20 cellular contexts compared by ENCODE assay signal in the genomic region with DNA sequence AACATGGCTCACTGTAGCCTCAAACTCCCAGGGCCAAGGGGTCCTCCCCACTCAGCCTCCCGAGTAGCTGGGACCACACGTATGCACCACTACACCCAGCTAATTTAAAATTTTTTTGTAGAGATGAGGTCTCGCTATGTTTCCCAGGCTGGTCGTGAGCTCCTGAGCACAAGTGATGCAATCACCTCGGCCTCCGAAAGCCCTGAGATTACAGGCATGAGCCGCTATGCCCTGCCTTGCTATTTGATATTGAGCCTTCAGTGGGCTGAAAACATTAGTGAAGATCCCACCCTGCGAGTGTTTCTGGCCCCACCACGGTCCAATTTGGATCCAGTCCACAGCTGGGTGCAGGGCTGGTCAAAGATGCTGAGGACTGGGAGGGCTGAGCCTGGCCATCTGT.
DNase-seq lines count a peak whose midpoint lies in the region; ATAC-seq, FAIRE-seq and TF ChIP-seq lines count a peak whose summit lies in the region.
"Had no signal": no experiment of that assay in that cellular context is flagged by ENCODE, and none has a peak within 500 bp of the region (broad histone marks: within the 10 kb centered on the region; RNA-seq: fewer than 3 reads in every experiment).

No MANE protein-coding gene starts in this region.

- H3K4me1 Mint-ChIP-seq in GM23338, result no peaks in the 10 kb centered on the region
- peaks cover 5% of the 10 kb centered on the region for H3K4me1 Mint-ChIP-seq in chondrocyte (ENCODE audit: low read depth)
- H3K4me1 Mint-ChIP-seq: CD14-positive monocyte had no signal

- FAIRE-seq in frontal cortex (lab: Jason Lieb, UNC), result no peak
- FAIRE-seq: A204.1, GM12892, GM18507, H54 had no signal

- DNase-seq in GM23338 (ENCODE audit: low spot score) (no peak), SK-N-MC (ENCODE audit: low read depth, low spot score) (no peak), chondrocyte (ENCODE audit: low spot score) (peak; percentile 40), frontal cortex (ENCODE audit: low spot score in 2 of 2) (no peak), lower lobe of right lung (no peak)
- no peak for DNase-seq in stimulated activated naive CD4-positive, alpha-beta T cell (lab: John Stamatoyannopoulos, UW)
- DNase-seq: AML-193; CD4-positive, alpha-beta memory T cell; DMS153; DMS79; GDM1; GM23248; HCEC 1CT had no signal

- no peaks in the 10 kb centered on the region for H3F3A ChIP-seq in GM23338 (replicated peaks; ENCODE audit: low read depth)

- no peaks in the 10 kb centered on the region for H3K27me3 ChIP-seq in GM23338 (ENCODE audit: insufficient read depth)
- H3K27me3 ChIP-seq in lower lobe of right lung (ENCODE audit: low read depth), result no peaks in the 10 kb centered on the region
- H3K27me3 ChIP-seq: BLaER1 had no signal

- no peaks in the 10 kb centered on the region for H3K79me2 ChIP-seq in GM23338 (replicated peaks; ENCODE audit: insufficient read depth)

- no peaks in the 10 kb centered on the region for H3K4me1 ChIP-seq in GM23338 (ENCODE audit: insufficient read depth)
- H3K4me1 ChIP-seq in lower lobe of right lung, result peaks cover 7% of the 10 kb centered on the region

- no peaks in the 10 kb centered on the region for H4K20me1 ChIP-seq in GM23338 (replicated peaks; ENCODE audit: insufficient read depth)
- H4K20me1 ChIP-seq: BLaER1 had no signal

- no peak overlapping the region for H3K4me3 ChIP-seq in GM23338
- no peak overlapping the region for H3K4me3 ChIP-seq in SK-N-MC
- H3K4me3 ChIP-seq in lower lobe of right lung, result no peak overlapping the region
- H3K4me3 ChIP-seq: BLaER1, GM23248 had no signal

- H3K9me3 ChIP-seq in SK-N-MC (ENCODE audit: low read depth, low read length) (no peaks in the 10 kb centered on the region), lower lobe of right lung (no peaks in the 10 kb centered on the region)
- H3K9me3 ChIP-seq: BLaER1 had no signal

- no peaks in the 10 kb centered on the region for H3K9me2 ChIP-seq in GM23338 (ENCODE audit: insufficient read depth)

- H3K27ac Mint-ChIP-seq in GM23338 (peak overlapping the region; percentile 74), chondrocyte (ENCODE audit: unreplicated experiment) (no peak overlapping the region)
- H3K27ac Mint-ChIP-seq: CD14-positive monocyte had no signal

- no peaks in the 10 kb centered on the region for H3K36me3 ChIP-seq in GM23338 (ENCODE audit: insufficient read depth)
- peaks cover 24% of the 10 kb centered on the region; the same call in 1 of the 2 replicates for H3K36me3 ChIP-seq in SK-N-MC (ENCODE audit: insufficient read depth, low read length)
- H3K36me3 ChIP-seq in lower lobe of right lung, result no peaks in the 10 kb centered on the region
- H3K36me3 ChIP-seq: BLaER1 had no signal

- H3K27me3 Mint-ChIP-seq in GM23338 (ENCODE audit: insufficient read depth, low read depth, poor library complexity) (peaks cover 6% of the 10 kb centered on the region), chondrocyte (ENCODE audit: low read depth) (peaks cover 5% of the 10 kb centered on the region)

- H3K36me3 Mint-ChIP-seq in GM23338 (ENCODE audit: low read depth) (no peaks in the 10 kb centered on the region), chondrocyte (ENCODE audit: low read depth) (no peaks in the 10 kb centered on the region)
- H3K36me3 Mint-ChIP-seq: CD14-positive monocyte; CD4-positive, alpha-beta memory T cell had no signal

- H3K4me3 Mint-ChIP-seq in GM23338, result no peak overlapping the region; the same call in 2 of the 3 replicates
- no peak overlapping the region for H3K4me3 Mint-ChIP-seq in chondrocyte (ENCODE audit: unreplicated experiment)
- H3K4me3 Mint-ChIP-seq: CD14-positive monocyte; CD4-positive, alpha-beta memory T cell had no signal

- H3K27ac ChIP-seq in GM23338 (ENCODE audit: low read depth), result no peak overlapping the region
- peak overlapping the region; percentile 57; the same call in 1 of the 2 replicates for H3K27ac ChIP-seq in SK-N-MC
- no peak overlapping the region for H3K27ac ChIP-seq in lower lobe of right lung
- H3K27ac ChIP-seq: BLaER1, GM23248, HL-60 had no signal

- H3K9me3 Mint-ChIP-seq in GM23338, result no peaks in the 10 kb centered on the region
- H3K9me3 Mint-ChIP-seq in chondrocyte (ENCODE audit: low read depth), result no peaks in the 10 kb centered on the region
- H3K9me3 Mint-ChIP-seq: CD14-positive monocyte; CD4-positive, alpha-beta memory T cell had no signal

- H2AFZ ChIP-seq in GM23338, result no peak overlapping the region
- H2AFZ ChIP-seq: GM23248 had no signal

- TF ChIP-seq CTCF in GM23338 (conservative IDR thresholded peaks at IDR 0.05; ENCODE audit: low read depth in 2 of 2) (no peak), chondrocyte (IDR thresholded peaks at IDR 0.05) (no peak), lower lobe of right lung (IDR thresholded peaks at IDR 0.05) (no peak)

- no peak overlapping the region for H3K9ac ChIP-seq in SK-N-MC (ENCODE audit: insufficient read length)
- H3K9ac ChIP-seq: BLaER1, GM23248 had no signal

- ATAC-seq in GM23338 (no peak), lower lobe of right lung (no peak)

- H3K4me2 ChIP-seq in GM23338, result no peak overlapping the region
- H3K4me2 ChIP-seq: BLaER1 had no signal

- intact Hi-C loops in lower lobe of right lung (cut with DNase I), result no loop called here

TF ChIP-seq in GM23338, 12 proteins besides CTCF, POLR2A, EP300 and RAD21 (continues in another document):
- TF ChIP-seq STAT1 (IDR thresholded peaks at IDR 0.05; ENCODE audit: unreplicated experiment) (no peak), ZNF114 (CRISPR knock-in tag; IDR thresholded peaks at IDR 0.05) (no peak)
- TF ChIP-seq, protein P1, sequence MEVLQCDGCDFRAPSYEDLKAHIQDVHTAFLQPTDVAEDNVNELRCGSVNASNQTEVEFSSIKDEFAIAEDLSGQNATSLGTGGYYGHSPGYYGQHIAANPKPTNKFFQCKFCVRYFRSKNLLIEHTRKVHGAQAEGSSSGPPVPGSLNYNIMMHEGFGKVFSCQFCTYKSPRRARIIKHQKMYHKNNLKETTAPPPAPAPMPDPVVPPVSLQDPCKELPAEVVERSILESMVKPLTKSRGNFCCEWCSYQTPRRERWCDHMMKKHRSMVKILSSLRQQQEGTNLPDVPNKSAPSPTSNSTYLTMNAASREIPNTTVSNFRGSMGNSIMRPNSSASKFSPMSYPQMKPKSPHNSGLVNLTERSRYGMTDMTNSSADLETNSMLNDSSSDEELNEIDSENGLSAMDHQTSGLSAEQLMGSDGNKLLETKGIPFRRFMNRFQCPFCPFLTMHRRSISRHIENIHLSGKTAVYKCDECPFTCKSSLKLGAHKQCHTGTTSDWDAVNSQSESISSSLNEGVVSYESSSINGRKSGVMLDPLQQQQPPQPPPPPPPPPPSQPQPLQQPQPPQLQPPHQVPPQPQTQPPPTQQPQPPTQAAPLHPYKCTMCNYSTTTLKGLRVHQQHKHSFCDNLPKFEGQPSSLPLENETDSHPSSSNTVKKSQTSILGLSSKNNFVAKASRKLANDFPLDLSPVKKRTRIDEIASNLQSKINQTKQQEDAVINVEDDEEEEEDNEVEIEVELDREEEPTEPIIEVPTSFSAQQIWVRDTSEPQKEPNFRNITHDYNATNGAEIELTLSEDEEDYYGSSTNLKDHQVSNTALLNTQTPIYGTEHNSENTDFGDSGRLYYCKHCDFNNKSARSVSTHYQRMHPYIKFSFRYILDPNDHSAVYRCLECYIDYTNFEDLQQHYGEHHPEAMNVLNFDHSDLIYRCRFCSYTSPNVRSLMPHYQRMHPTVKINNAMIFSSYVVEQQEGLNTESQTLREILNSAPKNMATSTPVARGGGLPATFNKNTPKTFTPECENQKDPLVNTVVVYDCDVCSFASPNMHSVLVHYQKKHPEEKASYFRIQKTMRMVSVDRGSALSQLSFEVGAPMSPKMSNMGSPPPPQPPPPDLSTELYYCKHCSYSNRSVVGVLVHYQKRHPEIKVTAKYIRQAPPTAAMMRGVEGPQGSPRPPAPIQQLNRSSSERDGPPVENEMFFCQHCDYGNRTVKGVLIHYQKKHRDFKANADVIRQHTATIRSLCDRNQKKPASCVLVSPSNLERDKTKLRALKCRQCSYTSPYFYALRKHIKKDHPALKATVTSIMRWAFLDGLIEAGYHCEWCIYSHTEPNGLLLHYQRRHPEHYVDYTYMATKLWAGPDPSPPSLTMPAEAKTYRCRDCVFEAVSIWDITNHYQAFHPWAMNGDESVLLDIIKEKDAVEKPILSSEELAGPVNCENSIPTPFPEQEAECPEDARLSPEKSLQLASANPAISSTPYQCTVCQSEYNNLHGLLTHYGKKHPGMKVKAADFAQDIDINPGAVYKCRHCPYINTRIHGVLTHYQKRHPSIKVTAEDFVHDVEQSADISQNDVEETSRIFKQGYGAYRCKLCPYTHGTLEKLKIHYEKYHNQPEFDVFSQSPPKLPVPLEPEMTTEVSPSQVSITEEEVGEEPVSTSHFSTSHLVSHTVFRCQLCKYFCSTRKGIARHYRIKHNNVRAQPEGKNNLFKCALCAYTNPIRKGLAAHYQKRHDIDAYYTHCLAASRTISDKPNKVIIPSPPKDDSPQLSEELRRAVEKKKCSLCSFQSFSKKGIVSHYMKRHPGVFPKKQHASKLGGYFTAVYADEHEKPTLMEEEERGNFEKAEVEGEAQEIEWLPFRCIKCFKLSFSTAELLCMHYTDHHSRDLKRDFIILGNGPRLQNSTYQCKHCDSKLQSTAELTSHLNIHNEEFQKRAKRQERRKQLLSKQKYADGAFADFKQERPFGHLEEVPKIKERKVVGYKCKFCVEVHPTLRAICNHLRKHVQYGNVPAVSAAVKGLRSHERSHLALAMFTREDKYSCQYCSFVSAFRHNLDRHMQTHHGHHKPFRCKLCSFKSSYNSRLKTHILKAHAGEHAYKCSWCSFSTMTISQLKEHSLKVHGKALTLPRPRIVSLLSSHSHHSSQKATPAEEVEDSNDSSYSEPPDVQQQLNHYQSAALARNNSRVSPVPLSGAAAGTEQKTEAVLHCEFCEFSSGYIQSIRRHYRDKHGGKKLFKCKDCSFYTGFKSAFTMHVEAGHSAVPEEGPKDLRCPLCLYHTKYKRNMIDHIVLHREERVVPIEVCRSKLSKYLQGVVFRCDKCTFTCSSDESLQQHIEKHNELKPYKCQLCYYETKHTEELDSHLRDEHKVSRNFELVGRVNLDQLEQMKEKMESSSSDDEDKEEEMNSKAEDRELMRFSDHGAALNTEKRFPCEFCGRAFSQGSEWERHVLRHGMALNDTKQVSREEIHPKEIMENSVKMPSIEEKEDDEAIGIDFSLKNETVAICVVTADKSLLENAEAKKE (CRISPR knock-in tag; IDR thresholded peaks at IDR 0.05), result no peak
